Comparison of ENCODE assay signal across 34 cellular contexts in genomic region chr16:70761656-70762055, GRCh38. TPM values are rescaled to one million over a fixed set of nuclear protein-coding genes. Genes with fewer than 3 reads are reported as not detected.
DNase-seq lines count a peak whose midpoint lies in the region; ATAC-seq, FAIRE-seq and TF ChIP-seq lines count a peak whose summit lies in the region.
"Had no signal": no experiment of that assay in that cellular context is flagged by ENCODE, and none has a peak within 500 bp of the region (broad histone marks: within the 10 kb centered on the region; RNA-seq: fewer than 3 reads in every experiment).

No MANE protein-coding gene starts in this region.

- H2AFZ ChIP-seq in neural progenitor cell (replicated peaks), result no peak overlapping the region

- no peak overlapping the region for H3K4me2 ChIP-seq in neural progenitor cell

- peak overlapping the region; percentile 60 for H3K27ac Mint-ChIP-seq in neural progenitor cell
- no peak overlapping the region for H3K27ac Mint-ChIP-seq in stimulated activated naive CD8-positive, alpha-beta T cell treated with anti-CD3 and anti-CD28 coated beads, Interleukin-15, amount 100 ng/mL, for 72 hours
- H3K27ac Mint-ChIP-seq: activated naive CD8-positive, alpha-beta T cell treated with anti-CD3 and anti-CD28 coated beads for 36 hours; activated T-cell treated with anti-CD3 and anti-CD28 coated beads, Interleukin-2, amount 50 U/mL, for 24 hours; CD4-positive, CD25-positive, alpha-beta regulatory T cell; natural killer cell; WTC11 had no signal

- intact Hi-C loops in left ventricle myocardium superior (cut with micrococcal nuclease) (no loop called here), Right ventricle myocardium superior (cut with DNase I) (no loop called here)

- FAIRE-seq in HTR-8/SVneo (lab: Jason Lieb, UNC), result no peak
- FAIRE-seq: kidney, RCC 7860 had no signal

- H3K27me3 ChIP-seq in neural progenitor cell, result no peaks in the 10 kb centered on the region
- H3K27me3 ChIP-seq: foreskin keratinocyte, heart left ventricle, tibial nerve had no signal

- no peaks in the 10 kb centered on the region for H3K79me2 ChIP-seq in neural progenitor cell (ENCODE audit: low read depth)

- H3K36me3 ChIP-seq in neural progenitor cell, result no peaks in the 10 kb centered on the region

- ATAC-seq in left ventricle myocardium superior (no peak), Right ventricle myocardium superior (ENCODE audit: poor library complexity) (no peak), HG02623 (IDR thresholded peaks at IDR 0.05; ENCODE audit: unreplicated experiment) (no peak), GM21390 (IDR thresholded peaks at IDR 0.05; ENCODE audit: unreplicated experiment) (no peak)
- ATAC-seq in stimulated activated naive CD8-positive, alpha-beta T cell treated with anti-CD3 and anti-CD28 coated beads, Interleukin-15, amount 100 ng/mL, for 72 hours, result no peak
- ATAC-seq: heart left ventricle, natural killer cell, right cardiac atrium, WTC11 had no signal

- DNase-seq in left ventricle myocardium superior, result peak; percentile 2
- DNase-seq in Right ventricle myocardium superior, result no peak
- no peak for DNase-seq in neural progenitor cell (ENCODE audit: low spot score)
- no peak for DNase-seq in HTR-8/SVneo (ENCODE audit: insufficient read length, low spot score)
- no peak for DNase-seq in stimulated activated naive CD8-positive, alpha-beta T cell treated with anti-CD3 and anti-CD28 coated beads, Interleukin-15, amount 100 ng/mL, for 72 hours
- DNase-seq: activated CD4-positive, alpha-beta T cell treated with anti-CD3 and anti-CD28 coated beads, Interleukin-2, amount 50 U/mL, for 1 hour; activated gamma-delta T cell; activated naive CD8-positive, alpha-beta T cell treated with anti-CD3 and anti-CD28 coated beads for 36 hours; activated T-cell treated with anti-CD3 and anti-CD28 coated beads, Interleukin-2, amount 50 U/mL, for 24 hours; AML-193; CD4-positive, CD25-positive, alpha-beta regulatory T cell; dermis blood vessel endothelial cell; DND-41; GF-D8; GOT3; natural killer cell; NCI-H1048; NCI-H1694; NCI-H2171; NCI-H82; stimulated activated CD8-positive, alpha-beta memory T cell treated with anti-CD3 and anti-CD28 coated beads, Interleukin-4, amount 100 ng/mL, for 48 hours had no signal

- H3F3A ChIP-seq in neural progenitor cell (ENCODE audit: low read depth), result no peaks in the 10 kb centered on the region

- no peaks in the 10 kb centered on the region for H3K4me1 ChIP-seq in neural progenitor cell
- H3K4me1 ChIP-seq: heart left ventricle had no signal

- no peaks in the 10 kb centered on the region for H4K20me1 ChIP-seq in neural progenitor cell (ENCODE audit: low read depth)

- H3K27me3 Mint-ChIP-seq in neural progenitor cell (ENCODE audit: insufficient read depth, low read depth), result peaks cover 10% of the 10 kb centered on the region
- H3K27me3 Mint-ChIP-seq in stimulated activated naive CD8-positive, alpha-beta T cell treated with anti-CD3 and anti-CD28 coated beads, Interleukin-15, amount 100 ng/mL, for 72 hours, result no peaks in the 10 kb centered on the region
- H3K27me3 Mint-ChIP-seq: activated naive CD8-positive, alpha-beta T cell treated with anti-CD3 and anti-CD28 coated beads for 36 hours; activated T-cell treated with anti-CD3 and anti-CD28 coated beads, Interleukin-2, amount 50 U/mL, for 24 hours; CD4-positive, CD25-positive, alpha-beta regulatory T cell; central memory CD8-positive, alpha-beta T cell had no signal

- H3K4me1 Mint-ChIP-seq in neural progenitor cell, result peaks cover 29% of the 10 kb centered on the region
- peaks cover 6% of the 10 kb centered on the region for H3K4me1 Mint-ChIP-seq in stimulated activated naive CD8-positive, alpha-beta T cell treated with anti-CD3 and anti-CD28 coated beads, Interleukin-15, amount 100 ng/mL, for 72 hours
- H3K4me1 Mint-ChIP-seq: activated naive CD8-positive, alpha-beta T cell treated with anti-CD3 and anti-CD28 coated beads for 36 hours; central memory CD8-positive, alpha-beta T cell; natural killer cell had no signal

- no peaks in the 10 kb centered on the region for H3K9me3 Mint-ChIP-seq in neural progenitor cell
- no peaks in the 10 kb centered on the region for H3K9me3 Mint-ChIP-seq in stimulated activated naive CD8-positive, alpha-beta T cell treated with anti-CD3 and anti-CD28 coated beads, Interleukin-15, amount 100 ng/mL, for 72 hours
- H3K9me3 Mint-ChIP-seq: activated naive CD8-positive, alpha-beta T cell treated with anti-CD3 and anti-CD28 coated beads for 36 hours; activated T-cell treated with anti-CD3 and anti-CD28 coated beads, Interleukin-2, amount 50 U/mL, for 24 hours; CD4-positive, CD25-positive, alpha-beta regulatory T cell; central memory CD8-positive, alpha-beta T cell; natural killer cell; WTC11 had no signal

- TF ChIP-seq CTCF in neural progenitor cell (IDR thresholded peaks at IDR 0.05), result no peak

- H3K4me3 Mint-ChIP-seq in neural progenitor cell, result no peak overlapping the region
- no peak overlapping the region for H3K4me3 Mint-ChIP-seq in stimulated activated naive CD8-positive, alpha-beta T cell treated with anti-CD3 and anti-CD28 coated beads, Interleukin-15, amount 100 ng/mL, for 72 hours
- H3K4me3 Mint-ChIP-seq: activated naive CD8-positive, alpha-beta T cell treated with anti-CD3 and anti-CD28 coated beads for 36 hours; activated T-cell treated with anti-CD3 and anti-CD28 coated beads, Interleukin-2, amount 50 U/mL, for 24 hours; CD4-positive, CD25-positive, alpha-beta regulatory T cell; central memory CD8-positive, alpha-beta T cell; natural killer cell; WTC11 had no signal

- no peak overlapping the region for H3K4me3 ChIP-seq in neural progenitor cell
- H3K4me3 ChIP-seq: heart left ventricle, lung, mucosa of descending colon, tibial nerve had no signal

- no peak overlapping the region for H3K9ac ChIP-seq in neural progenitor cell

- H3K27ac ChIP-seq in cingulate gyrus (ENCODE audit: low read depth, low read length), result peak overlapping the region; percentile 91
- no peak overlapping the region for H3K27ac ChIP-seq in neural progenitor cell
- H3K27ac ChIP-seq: foreskin keratinocyte, heart left ventricle, tibial nerve had no signal

- H3K9me3 ChIP-seq in neural progenitor cell (ENCODE audit: low read depth), result no peaks in the 10 kb centered on the region
- H3K9me3 ChIP-seq: heart left ventricle, mucosa of descending colon, tibial nerve had no signal

- peaks cover 16% of the 10 kb centered on the region for H3K36me3 Mint-ChIP-seq in neural progenitor cell

RNA-seq across cellular contexts. Expression of gene VAC14, which starts 39.3 kb away (rescaled TPM):
- 20.4 TPM for total RNA-seq in left ventricle myocardium superior
- total RNA-seq in Right ventricle myocardium superior, result 17.4 TPM
- 16.1 and 50.3 TPM in 2 replicates for total RNA-seq in neural progenitor cell (ENCODE audit: low replicate concordance)
